11 cellular contexts compared by ENCODE assay signal in genomic region chr14:68309121-68309520, GRCh38.
DNase-seq lines count a peak whose midpoint lies in the region; ATAC-seq and TF ChIP-seq lines count a peak whose summit lies in the region.
"Had no signal": no experiment of that assay in that cellular context is flagged by ENCODE, and none has a peak within 500 bp of the region (broad histone marks: within the 10 kb centered on the region; RNA-seq: fewer than 3 reads in every experiment).

No MANE protein-coding gene starts in this region.

- H3K27ac ChIP-seq in ACC112 (ENCODE audit: low read depth, low read length) (no peak overlapping the region), coronary artery (peak overlapping the region; percentile 36 to 84), psoas muscle (no peak overlapping the region)
- H3K27ac ChIP-seq: KMS-11 had no signal

- peaks cover 29% of the 10 kb centered on the region for H3K4me1 Mint-ChIP-seq in HFFc6 (ENCODE audit: low read depth)
- peaks cover 63% of the 10 kb centered on the region for H3K4me1 Mint-ChIP-seq in nephron progenitor cell
- peaks cover 7 to 56% (median 15%) of the 10 kb centered on the region in 4 donors for H3K4me1 Mint-ChIP-seq in naive thymus-derived CD8-positive, alpha-beta T cell

- no peak for DNase-seq in HFFc6
- DNase-seq in coronary artery (ENCODE audit: low spot score): no peak
- DNase-seq in nephron progenitor cell: no peak
- no peak for DNase-seq in naive thymus-derived CD8-positive, alpha-beta T cell
- no peak for DNase-seq in SKM-1 treated with dmso at 0.1 percent for 144 hours (lab: John Stamatoyannopoulos, UW; ENCODE audit: unreplicated experiment)
- DNase-seq in psoas muscle: no peak
- DNase-seq: activated CD4-positive, alpha-beta T cell treated with anti-CD3 and anti-CD28 coated beads, Interleukin-2, amount 50 U/mL, for 1 hour; activated naive CD4-positive, alpha-beta T cell treated with Interleukin-2 at 50 U/mL for 16 hours had no signal

- TF ChIP-seq CTCF in HFFc6 (IDR thresholded peaks at IDR 0.05): no peak
- no peak for TF ChIP-seq CTCF in coronary artery (IDR thresholded peaks at IDR 0.05)
- TF ChIP-seq CTCF in nephron progenitor cell (IDR thresholded peaks at IDR 0.05): no peak
- no peak for TF ChIP-seq CTCF in psoas muscle (IDR thresholded peaks at IDR 0.05)

- intact Hi-C loops in psoas muscle (cut with DNase I): no loop called here

- H3K4me1 ChIP-seq in ACC112 (ENCODE audit: control insufficient read depth, insufficient read depth, low read length, unreplicated experiment) (no peaks in the 10 kb centered on the region), psoas muscle (peaks cover 16% of the 10 kb centered on the region)

- no peaks in the 10 kb centered on the region for H3K27me3 ChIP-seq in ACC112 (ENCODE audit: insufficient read depth, low read length)
- H3K27me3 ChIP-seq in psoas muscle (ENCODE audit: insufficient read depth in 3 of 3, low read length in 2 of 3): no peaks in the 10 kb centered on the region

- 77 to 90% (median 79%) methylated on average over 3 of the region's 3 CpGs for WGBS in psoas muscle, 3 donors

- no peaks in the 10 kb centered on the region for H3K36me3 Mint-ChIP-seq in HFFc6 (ENCODE audit: low read depth)
- H3K36me3 Mint-ChIP-seq in nephron progenitor cell (ENCODE audit: low read depth): peaks cover 3% of the 10 kb centered on the region
- no peaks in the 10 kb centered on the region for H3K36me3 Mint-ChIP-seq in naive thymus-derived CD8-positive, alpha-beta T cell

- no peaks in the 10 kb centered on the region for H3K9me3 ChIP-seq in psoas muscle

- H3K27ac Mint-ChIP-seq in HFFc6: peak overlapping the region; percentile 14
- H3K27ac Mint-ChIP-seq in nephron progenitor cell: peak overlapping the region; percentile 10
- H3K27ac Mint-ChIP-seq in naive thymus-derived CD8-positive, alpha-beta T cell: peak overlapping the region in 2 of 10 donors; percentile 11 to 24

- H3K79me2 ChIP-seq in ACC112 (ENCODE audit: control insufficient read depth, insufficient read depth, low read length, unreplicated experiment): no peaks in the 10 kb centered on the region

- H3K9me3 Mint-ChIP-seq in HFFc6 (no peaks in the 10 kb centered on the region), nephron progenitor cell (no peaks in the 10 kb centered on the region)
- no peaks in the 10 kb centered on the region for H3K9me3 Mint-ChIP-seq in naive thymus-derived CD8-positive, alpha-beta T cell

- no peaks in the 10 kb centered on the region for H3K36me3 ChIP-seq in ACC112 (ENCODE audit: insufficient read depth, low read length)
- H3K36me3 ChIP-seq in psoas muscle (ENCODE audit: insufficient read depth in 1 of 2, low read depth in 1 of 2): no peaks in the 10 kb centered on the region

- peak overlapping the region; percentile 59 for H2AFZ ChIP-seq in ACC112 (ENCODE audit: low read length, unreplicated experiment)

- POLR2A ChIA-PET in naive thymus-derived CD8-positive, alpha-beta T cell (lab: Charles Lee): interaction anchor here (1.1 kb wide), 1 partner anchor 11 kb away, joined by 3 read pairs; no protein-coding TSS in a partner anchor

- H3K27me3 Mint-ChIP-seq in HFFc6 (ENCODE audit: insufficient read depth) (no peaks in the 10 kb centered on the region), nephron progenitor cell (ENCODE audit: low read depth, poor library complexity) (peaks cover 3% of the 10 kb centered on the region)
- no peaks in the 10 kb centered on the region for H3K27me3 Mint-ChIP-seq in naive thymus-derived CD8-positive, alpha-beta T cell

- H3K4me3 Mint-ChIP-seq in HFFc6: peak overlapping the region; percentile 44
- no peak overlapping the region for H3K4me3 Mint-ChIP-seq in nephron progenitor cell
- H3K4me3 Mint-ChIP-seq in naive thymus-derived CD8-positive, alpha-beta T cell: no peak overlapping the region

- ATAC-seq in GM18502 (IDR thresholded peaks at IDR 0.05; ENCODE audit: poor library complexity, unreplicated experiment) (no peak), psoas muscle (no peak)
- ATAC-seq in naive thymus-derived CD8-positive, alpha-beta T cell: no peak

- no peak overlapping the region for H3K4me3 ChIP-seq in ACC112 (ENCODE audit: low read depth, low read length)
- no peak overlapping the region for H3K4me3 ChIP-seq in coronary artery
- H3K4me3 ChIP-seq in psoas muscle: no peak overlapping the region

Comparison
In these comparisons a context has a peak if more than half of its experiments do, and no peak if none do; other contexts are left out.
1. H3K27ac ChIP-seq: peak in coronary artery (2 of 2); none in ACC112 (single experiment) and psoas muscle (single experiment).